In the genomic region with DNA sequence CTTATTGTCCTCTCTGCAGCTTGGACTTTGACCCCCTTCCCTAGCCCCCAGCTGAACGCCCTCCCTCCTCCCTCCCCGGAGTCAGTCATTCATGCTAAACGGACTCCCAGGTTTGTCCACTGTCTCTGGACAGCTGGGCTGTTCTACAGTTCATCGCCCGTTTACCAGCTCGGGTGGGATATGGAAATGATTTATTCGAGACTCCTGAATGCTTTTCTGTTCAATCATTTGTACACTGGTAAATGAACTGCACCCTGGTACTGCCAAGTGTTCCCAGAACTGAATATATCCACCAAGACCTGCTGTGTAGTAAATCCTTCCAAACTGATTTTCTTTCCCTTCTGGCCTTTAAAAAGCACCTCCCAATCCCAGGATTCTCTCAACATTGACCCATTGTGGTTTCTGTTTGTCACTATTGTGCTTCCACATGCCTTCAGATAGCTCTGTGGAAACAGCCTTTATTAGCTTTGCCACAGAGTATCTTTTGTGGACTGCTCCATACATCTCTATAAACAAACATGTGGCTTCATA, we compare ENCODE assay signal across 8 cellular contexts. TPM values are rescaled to one million over a fixed set of nuclear protein-coding genes. Genes with fewer than 3 reads are reported as not detected.
A peak's percentile ranks its signal among the peaks of the same experiment; 100 is the strongest.
DNase-seq lines count a peak whose midpoint lies in the region; ATAC-seq and TF ChIP-seq lines count a peak whose summit lies in the region.

No MANE protein-coding gene starts in this region.

- intact Hi-C loops in CD4-positive, alpha-beta T cell (cut with DNase I, micrococcal nuclease): loop anchor here (2.0 to 10.0 kb wide), 7 partner anchors 126 to 701 kb away; partner anchors contain the start of gene ABCD2 (in 1 of the 2)
- intact Hi-C loops in mucosa of descending colon (cut with DNase I, micrococcal nuclease): no loop called here

- no peaks in the 10 kb centered on the region for H3K9me3 Mint-ChIP-seq in CD4-positive, alpha-beta T cell

- CTCF ChIA-PET in CD4-positive, alpha-beta T cell (lab: Charles Lee): interaction anchor here (0.8 to 1.0 kb wide), 2 partner anchors 8 to 12 kb away, joined by 3 to 4 read pairs; no protein-coding TSS in a partner anchor

- H3K36me3 ChIP-seq in mucosa of descending colon (ENCODE audit: low read depth): no peaks in the 10 kb centered on the region

- peak overlapping the region; percentile 82 for H3K27ac Mint-ChIP-seq in CD4-positive, alpha-beta T cell

- POLR2A ChIA-PET in CD4-positive, alpha-beta T cell (lab: Charles Lee): interaction anchor here (0.7 to 2.1 kb wide), 3 partner anchors 21 to 226 kb away, joined by 3 to 9 read pairs (median 4); partner anchors contain the start of gene ABCD2

- H3K36me3 Mint-ChIP-seq in CD4-positive, alpha-beta T cell (ENCODE audit: low read depth): peaks cover 6% of the 10 kb centered on the region

- H3K4me3 Mint-ChIP-seq in CD4-positive, alpha-beta T cell: peak overlapping the region; percentile 96

- peaks cover 9% of the 10 kb centered on the region for H3K4me1 ChIP-seq in mucosa of descending colon (ENCODE audit: low read depth)

- H3K27me3 ChIP-seq in CD4-positive, alpha-beta T cell (ENCODE audit: control insufficient read depth, insufficient read depth, low read length): no peaks in the 10 kb centered on the region

- DNase-seq in CD4-positive, alpha-beta T cell: no peak
- DNase-seq in NB4 (ENCODE audit: low read depth) (no peak), coronary artery (ENCODE audit: low spot score) (no peak), mucosa of descending colon (no peak), NCI-H526 (lab: John Stamatoyannopoulos, UW) (no peak), activated gamma-delta T cell (lab: John Stamatoyannopoulos, UW) (no peak)

- peak overlapping the region; percentile 34 for H3K4me3 ChIP-seq in NB4 (ENCODE audit: low read depth, low read length)
- peak overlapping the region; percentile 85 for H3K4me3 ChIP-seq in coronary artery
- peak overlapping the region; percentile 73 for H3K4me3 ChIP-seq in mucosa of descending colon

- ATAC-seq in CD4-positive, alpha-beta T cell (ENCODE audit: poor library complexity): no peak
- ATAC-seq in mucosa of descending colon (peak; percentile 47), HG03045 (IDR thresholded peaks at IDR 0.05; ENCODE audit: unreplicated experiment) (no peak), HG02642 (IDR thresholded peaks at IDR 0.05; ENCODE audit: poor library complexity, unreplicated experiment) (no peak)

- peak overlapping the region; percentile 18 for H3K27ac ChIP-seq in CD4-positive, alpha-beta T cell (ENCODE audit: low read depth, low read length)
- peak overlapping the region; percentile 72 to 85 for H3K27ac ChIP-seq in coronary artery

- peaks cover 18% of the 10 kb centered on the region for H3K4me1 Mint-ChIP-seq in CD4-positive, alpha-beta T cell (ENCODE audit: low read depth)

- TF ChIP-seq POLR2A in NB4 (IDR thresholded peaks at IDR 0.05; ENCODE audit: extremely low read depth, insufficient read length): no peak

- H3K27me3 Mint-ChIP-seq in CD4-positive, alpha-beta T cell: peaks cover 16% of the 10 kb centered on the region

- TF ChIP-seq CTCF in CD4-positive, alpha-beta T cell (IDR thresholded peaks at IDR 0.05): no peak
- TF ChIP-seq CTCF in NB4 (IDR thresholded peaks at IDR 0.05; ENCODE audit: low read depth, low read length) (no peak), coronary artery (IDR thresholded peaks at IDR 0.05) (no peak), mucosa of descending colon (IDR thresholded peaks at IDR 0.05) (no peak)

- H3K9me3 ChIP-seq in CD4-positive, alpha-beta T cell (ENCODE audit: control insufficient read depth, low read length): no peaks in the 10 kb centered on the region
- no peaks in the 10 kb centered on the region for H3K9me3 ChIP-seq in mucosa of descending colon

RNA-seq across cellular contexts. Expression of gene KIF21A, which starts 0.8 kb away (rescaled TPM):
- 1 to 10 TPM; 3.2 to 3.4 TPM for total RNA-seq in CD4-positive, alpha-beta T cell
- 10 to 100 TPM; 26.6 to 28.1 (median 27.4) TPM for total RNA-seq in mucosa of descending colon

Comparison
In these comparisons a context has a peak if more than half of its experiments do, and no peak if none do; other contexts are left out.
1. H3K4me3 ChIP-seq: peak in every context shown above with its lines; median percentile 85 in coronary artery; 73 in mucosa of descending colon; 34 in NB4.
2. RNA of gene KIF21A, which starts 0.8 kb away (total RNA-seq): 26.6 to 28.1 TPM in mucosa of descending colon; 3.2 to 3.4 TPM in CD4-positive, alpha-beta T cell; every median in the first group is over 4 times any median in the second.
3. intact Hi-C loops: an anchor here in CD4-positive, alpha-beta T cell (2.0 to 10.0 kb wide); none called in mucosa of descending colon.